Comparison of ENCODE assay signal across 26 cellular contexts in genomic region chrX:97320305-97320704, GRCh38.
"Had no signal": no experiment of that assay in that cellular context is flagged by ENCODE, and none has a peak within 500 bp of the region (broad histone marks: within the 10 kb centered on the region; RNA-seq: fewer than 3 reads in every experiment).

No MANE protein-coding gene starts in this region.

- H3K9me3 ChIP-seq: colonic mucosa, esophagus muscularis mucosa, esophagus squamous epithelium, gastrocnemius medialis, gastroesophageal sphincter, heart left ventricle, heart right ventricle had no signal

- DNase-seq: colonic mucosa; cortex of kidney; dermis blood vessel endothelial cell; dorsolateral prefrontal cortex; effector CD4-positive, alpha-beta T cell; effector CD8-positive, alpha-beta T cell; effector memory CD4-positive, alpha-beta T cell; effector memory CD8-positive, alpha-beta T cell; endodermal cell; esophagus squamous epithelium; foreskin fibroblast; foreskin keratinocyte; foreskin melanocyte; gastrocnemius medialis; glutamatergic neuron; head of caudate nucleus; heart left ventricle; heart right ventricle had no signal

- H3K4me1 ChIP-seq: colonic mucosa, esophagus muscularis mucosa, esophagus squamous epithelium, foreskin keratinocyte, gastrocnemius medialis, gastroesophageal sphincter, heart left ventricle, heart right ventricle had no signal

- H3K4me3 ChIP-seq: colonic mucosa, coronary artery, dorsolateral prefrontal cortex, esophagus muscularis mucosa, esophagus squamous epithelium, gastrocnemius medialis, gastroesophageal sphincter, heart left ventricle, heart right ventricle had no signal

- H3K27me3 ChIP-seq: colonic mucosa, esophagus muscularis mucosa, esophagus squamous epithelium, foreskin keratinocyte, gastrocnemius medialis, gastroesophageal sphincter, heart left ventricle, heart right ventricle had no signal

- ATAC-seq: effector memory CD8-positive, alpha-beta T cell; esophagus mucosa; foreskin keratinocyte; gastrocnemius medialis; gastroesophageal sphincter; heart left ventricle; heart right ventricle had no signal

- H3K36me3 ChIP-seq: colonic mucosa, esophagus muscularis mucosa, esophagus squamous epithelium, gastrocnemius medialis, gastroesophageal sphincter, heart left ventricle, heart right ventricle had no signal

- FAIRE-seq: colon, endometrium, endothelial cell of umbilical vein had no signal

- H3K27ac ChIP-seq: colonic mucosa, coronary artery, dorsolateral prefrontal cortex, epithelial cell of prostate, esophagus muscularis mucosa, esophagus squamous epithelium, foreskin keratinocyte, gastrocnemius medialis, gastroesophageal sphincter, heart left ventricle, heart right ventricle had no signal
